ENCODE assay signal across 1 cellular context in genomic region chr10:79404231-79404609, GRCh38.
A peak's percentile ranks its signal among the peaks of the same experiment; 100 is the strongest.
TF ChIP-seq lines count a peak whose summit lies in the region.

No MANE protein-coding gene starts in this region.

TF ChIP-seq in HepG2, 621 proteins besides CTCF, POLR2A, EP300 and RAD21 (continued from another document):
- TF ChIP-seq ZNF430 (CRISPR knock-in tag; IDR thresholded peaks at IDR 0.05) (0 out of 2 replicates have a peak, but pooled peaks have one; percentile 3), ZNF317 (CRISPR knock-in tag; IDR thresholded peaks at IDR 0.05) (peak; percentile 56; the same call in 1 of the 2 replicates), ZNF230 (CRISPR knock-in tag; IDR thresholded peaks at IDR 0.05) (no peak), BCL6 (CRISPR knock-in tag; IDR thresholded peaks at IDR 0.05) (no peak), CEBPG (CRISPR knock-in tag; IDR thresholded peaks at IDR 0.05) (peak; percentile 25; the same call in 1 of the 2 replicates), ASH2L (IDR thresholded peaks at IDR 0.05; ENCODE audit: insufficient read length, low read depth, low read length) (peak; percentile 16)
